Comparison of ENCODE assay signal across 8 cellular contexts in the genomic region with DNA sequence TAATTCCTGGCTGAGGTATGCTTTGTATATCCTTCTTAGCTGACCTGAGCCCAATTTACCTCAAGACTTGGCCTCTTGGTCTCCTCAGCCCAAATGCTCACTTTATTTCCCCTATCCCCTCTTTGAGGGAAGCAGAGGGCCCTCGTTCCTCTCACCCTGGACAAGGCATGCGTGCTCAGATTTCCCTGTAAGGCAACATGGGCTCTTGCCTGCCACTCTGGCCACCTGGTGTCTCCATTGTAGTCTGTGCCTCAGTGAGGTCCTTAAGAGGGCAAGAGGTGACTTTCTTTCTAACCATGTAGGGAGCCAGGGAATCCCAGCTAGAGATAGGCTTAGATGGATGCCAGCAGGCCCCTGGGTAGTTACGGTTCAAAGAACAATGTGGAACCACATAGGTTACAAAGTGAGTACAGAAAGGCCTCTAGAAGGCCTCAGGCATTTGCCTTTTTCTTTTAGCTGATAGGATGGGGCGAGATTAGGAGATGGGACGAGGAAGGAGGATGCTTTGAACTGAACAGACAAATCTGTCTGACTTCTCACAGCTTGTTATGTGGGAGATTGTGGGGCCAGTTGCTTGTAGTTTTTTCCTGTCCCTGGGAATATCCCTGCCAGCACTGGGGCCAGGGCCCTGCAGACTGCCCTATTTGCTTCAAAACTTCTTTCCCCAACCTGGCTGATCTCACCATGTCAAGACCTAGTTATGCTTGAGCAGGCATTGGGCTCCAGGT. TPM values are rescaled to one million over a fixed set of nuclear protein-coding genes. Genes with fewer than 3 reads are reported as not detected.
DNase-seq lines count a peak whose midpoint lies in the region; ATAC-seq and TF ChIP-seq lines count a peak whose summit lies in the region.

No MANE protein-coding gene starts in this region.

- peak overlapping the region; percentile 97 to 99 (median 98) for H3K4me3 Mint-ChIP-seq in CD4-positive, CD25-positive, alpha-beta regulatory T cell

- no peaks in the 10 kb centered on the region for H4K20me1 ChIP-seq in neural cell (ENCODE audit: insufficient read depth)

- H3F3A ChIP-seq in neural cell (ENCODE audit: insufficient read depth, low read length, poor library complexity, severe bottlenecking), result no peaks in the 10 kb centered on the region

- no peak overlapping the region for H3K4me2 ChIP-seq in neural cell (ENCODE audit: low read length)

- H3K79me2 ChIP-seq in neural cell (replicated peaks; ENCODE audit: insufficient read depth, low read length), result peaks cover 4% of the 10 kb centered on the region

- ATAC-seq in CD4-positive, CD25-positive, alpha-beta regulatory T cell (ENCODE audit: low read depth in 2 of 2), result no peak

- H3K9me3 ChIP-seq in CD4-positive, CD25-positive, alpha-beta regulatory T cell (ENCODE audit: control insufficient read depth in 2 of 2, low read length in 2 of 2), result no peaks in the 10 kb centered on the region
- H3K9me3 ChIP-seq in MG63, result no peaks in the 10 kb centered on the region
- H3K9me3 ChIP-seq in neural cell (ENCODE audit: low read length), result no peaks in the 10 kb centered on the region

- no peaks in the 10 kb centered on the region for H3K27me3 Mint-ChIP-seq in CD4-positive, CD25-positive, alpha-beta regulatory T cell

- peaks cover 5% of the 10 kb centered on the region for H3K36me3 Mint-ChIP-seq in CD4-positive, CD25-positive, alpha-beta regulatory T cell

- no peak for TF ChIP-seq EP300 in neural cell (conservative IDR thresholded peaks at IDR 0.05; ENCODE audit: poor library complexity, severe bottlenecking)

- peak overlapping the region; percentile 72 for H3K9ac ChIP-seq in neural cell (ENCODE audit: low read length)

- peaks cover 15 to 54% (median 32%) of the 10 kb centered on the region in 4 donors for H3K4me1 Mint-ChIP-seq in CD4-positive, CD25-positive, alpha-beta regulatory T cell

- peak overlapping the region; percentile 99 for H3K27ac Mint-ChIP-seq in CD4-positive, CD25-positive, alpha-beta regulatory T cell

- intact Hi-C loops in dorsolateral prefrontal cortex (cut with DNase I), result loop anchor here (1.0 to 10.0 kb wide), 5 partner anchors 26 to 257 kb away; partner anchors contain the start of genes DENND4A (in 2 of the 2) and RAB11A (in 1 of the 2)

- peak overlapping the region; percentile 99 for H2AFZ ChIP-seq in neural cell (ENCODE audit: low read depth, low read length)

- peaks cover 20% of the 10 kb centered on the region for H3K4me1 ChIP-seq in CD4-positive, CD25-positive, alpha-beta regulatory T cell (ENCODE audit: control insufficient read depth, insufficient read depth, low read length, poor library complexity, severe bottlenecking)

- peak overlapping the region; percentile 88 for H3K4me3 ChIP-seq in CD4-positive, CD25-positive, alpha-beta regulatory T cell (ENCODE audit: low read depth, low read length)
- H3K4me3 ChIP-seq in MG63 (peak overlapping the region; percentile 92), dorsolateral prefrontal cortex (peak overlapping the region in 58 of 59 donors; percentile 68 to 99 (median 90)), neural cell (ENCODE audit: low read length) (peak overlapping the region; percentile 86)

- H3K27me3 ChIP-seq in CD4-positive, CD25-positive, alpha-beta regulatory T cell (ENCODE audit: control insufficient read depth, insufficient read depth, low read length), result no peaks in the 10 kb centered on the region
- H3K27me3 ChIP-seq in MG63 (no peaks in the 10 kb centered on the region), dorsolateral prefrontal cortex (no peaks in the 10 kb centered on the region), neural cell (ENCODE audit: insufficient read depth, low read depth, low read length) (no peaks in the 10 kb centered on the region)

- TF ChIP-seq RAD21 in neural cell (conservative IDR thresholded peaks at IDR 0.05), result no peak

- H3K9me2 ChIP-seq in neural cell (ENCODE audit: insufficient read depth, low read length), result no peaks in the 10 kb centered on the region

- DNase-seq in CD4-positive, CD25-positive, alpha-beta regulatory T cell, result peak in 1 of 3 donors; percentile 19
- DNase-seq in MG63 (no peak), dorsolateral prefrontal cortex (no peak), SKM-1 (lab: John Stamatoyannopoulos, UW; ENCODE audit: unreplicated experiment) (no peak), NCI-H2029 (lab: John Stamatoyannopoulos, UW) (no peak), NCI-H1694 treated with DMSO at 0.1 percent for 48 hours (lab: John Stamatoyannopoulos, UW) (no peak), DMS114 treated with DMSO at 0.1 percent for 48 hours (lab: John Stamatoyannopoulos, UW; ENCODE audit: unreplicated experiment) (no peak)

- H3K9me3 Mint-ChIP-seq in CD4-positive, CD25-positive, alpha-beta regulatory T cell, result no peaks in the 10 kb centered on the region

- H3K36me3 ChIP-seq in CD4-positive, CD25-positive, alpha-beta regulatory T cell (ENCODE audit: control insufficient read depth, insufficient read depth, low read length), result no peaks in the 10 kb centered on the region
- H3K36me3 ChIP-seq in MG63, result peaks cover 7% of the 10 kb centered on the region
- H3K36me3 ChIP-seq in neural cell (ENCODE audit: insufficient read depth, low read length), result no peaks in the 10 kb centered on the region

- H3K27ac ChIP-seq in CD4-positive, CD25-positive, alpha-beta regulatory T cell (ENCODE audit: insufficient read depth, low read length, poor library complexity, severe bottlenecking), result peak overlapping the region; percentile 87
- H3K27ac ChIP-seq in dorsolateral prefrontal cortex, result peak overlapping the region in 58 of 59 donors; percentile 66 to 98 (median 92)
- H3K27ac ChIP-seq in neural cell (ENCODE audit: low read length), result peak overlapping the region; percentile 47

- TF ChIP-seq CTCF in dorsolateral prefrontal cortex (IDR thresholded peaks at IDR 0.05 in 54 of 56, conservative IDR thresholded peaks at IDR 0.05 in 2 of 56; ENCODE audit: low read depth in 1 of 56, partially characterized antibody in 56 of 56), result no peak
- no peak for TF ChIP-seq CTCF in neural cell (IDR thresholded peaks at IDR 0.05; ENCODE audit: poor library complexity, severe bottlenecking)

TF ChIP-seq in neural cell, 6 proteins besides CTCF, POLR2A, EP300 and RAD21:
- TF ChIP-seq POLR2AphosphoS5 (IDR thresholded peaks at IDR 0.05), result no peak
- no peak for TF ChIP-seq EZH2 (IDR thresholded peaks at IDR 0.05; ENCODE audit: borderline replicate concordance, insufficient read depth, low read length, poor library complexity, severe bottlenecking)
- no peak for TF ChIP-seq TAF1 (IDR thresholded peaks at IDR 0.05; ENCODE audit: low read depth)
- TF ChIP-seq REST (IDR thresholded peaks at IDR 0.05; ENCODE audit: borderline replicate concordance), result no peak
- no peak for TF ChIP-seq MXI1 (conservative IDR thresholded peaks at IDR 0.05; ENCODE audit: poor library complexity, severe bottlenecking)
- no peak for TF ChIP-seq SMC3 (conservative IDR thresholded peaks at IDR 0.05; ENCODE audit: poor library complexity)

RNA-seq across cellular contexts. Expression of gene INTS14, which starts 1.1 kb away (rescaled TPM):
- 22.7 TPM for total RNA-seq in CD4-positive, CD25-positive, alpha-beta regulatory T cell
- 10 to 100 TPM; 28.2 to 40.6 (median 33.2) TPM for polyA plus RNA-seq in CD4-positive, CD25-positive, alpha-beta regulatory T cell
- total RNA-seq in MG63 (2014; rRNA removed; shearing (Covaris generic); ENCODE audit: low replicate concordance), result 26.3 and 34.6 TPM in 2 replicates
- 10 to 100 TPM; 16.3 to 35.6 (median 23.7) TPM for total RNA-seq in dorsolateral prefrontal cortex
- polyA plus RNA-seq in neural cell, result 49.7 and 51.0 TPM in 2 replicates
- 34.1 and 49.5 TPM in 2 replicates for polyA minus RNA-seq in neural cell

RNA-seq across cellular contexts. Expression of gene SLC24A1, which starts 9.7 kb away (rescaled TPM):
- 5.2 TPM for total RNA-seq in CD4-positive, CD25-positive, alpha-beta regulatory T cell
- 1 to 10 TPM; 1.5 to 3.8 (median 2.0) TPM for polyA plus RNA-seq in CD4-positive, CD25-positive, alpha-beta regulatory T cell
- 3.3 and 10.1 TPM in 2 replicates for total RNA-seq in MG63 (2014; rRNA removed; shearing (Covaris generic); ENCODE audit: low replicate concordance)
- 10 to 100 TPM in 2 of 120 experiments, 1 to 10 TPM in 118; 1.3 to 10.8 (median 4.3) TPM for total RNA-seq in dorsolateral prefrontal cortex
- 0.20 and 0.72 TPM in 2 replicates for polyA plus RNA-seq in neural cell
- 0.49 and 2.0 TPM in 2 replicates for polyA minus RNA-seq in neural cell
